Comparison of ENCODE assay signal across 39 cellular contexts in genomic region chr2:88077076-88077475, GRCh38. TPM values are rescaled to one million over a fixed set of nuclear protein-coding genes. Genes with fewer than 3 reads are reported as not detected.
DNase-seq lines count a peak whose midpoint lies in the region; ATAC-seq and TF ChIP-seq lines count a peak whose summit lies in the region.
"Had no signal": no experiment of that assay in that cellular context is flagged by ENCODE, and none has a peak within 500 bp of the region (broad histone marks: within the 10 kb centered on the region; RNA-seq: fewer than 3 reads in every experiment).

No MANE protein-coding gene starts in this region.

- peaks cover 6 to 9% of the 10 kb centered on the region in 2 experiments; a peak in 4 of 5 replicates for H3K9me3 Mint-ChIP-seq in H9
- H3K9me3 Mint-ChIP-seq: activated CD8-positive, alpha-beta T cell treated with anti-CD3 and anti-CD28 coated beads for 36 hours; activated T-helper 2 cell treated with anti-CD3 and anti-CD28 coated beads, Interferon-gamma antibody, Interleukin-2, Interleukin-4, amounts not matched to agents 10 μg/mL and 5 μg/mL and 100 μg/mL, durations not matched to agents 14 hours and 24 hours and 36 hours; stimulated activated effector memory CD8-positive, alpha-beta T cell treated with anti-CD3 and anti-CD28 coated beads, Interleukin-12 subunit alpha, Interleukin-12 subunit beta, amount 100 ng/mL, for 72 hours; T-helper 1 cell treated with Interleukin-12 subunit alpha and Interleukin-12 subunit beta and Interleukin-4 antibody, amounts not matched to agents 30 μg/mL and 1 μg/mL, for 36 hours had no signal

- H3K23ac ChIP-seq in H9 (ENCODE audit: insufficient read length, low read depth, low read length), result no peak overlapping the region

- H3K4me1 ChIP-seq in H9 (ENCODE audit: insufficient read depth, low read length), result no peaks in the 10 kb centered on the region
- H3K4me1 ChIP-seq in psoas muscle, result peaks cover 48% of the 10 kb centered on the region
- H3K4me1 ChIP-seq: BLaER1 treated with 17β-estradiol and CSF1 and Interleukin-3, amounts not matched to agents 10 nM and 100 nM had no signal

- H3K27ac ChIP-seq in H9 (ENCODE audit: insufficient read length, low read depth, low read length) (no peak overlapping the region), psoas muscle (peak overlapping the region; percentile 70)
- H3K27ac ChIP-seq: BLaER1 treated with 17β-estradiol and CSF1 and Interleukin-3, amounts not matched to agents 10 nM and 100 nM; hepatocyte; PC-9; upper lobe of left lung had no signal

- no peak overlapping the region for H4K91ac ChIP-seq in H9 (ENCODE audit: insufficient read length, low read depth, low read length)

- H3K4me2 ChIP-seq in H9 (ENCODE audit: insufficient read depth, insufficient read length, low read length), result no peak overlapping the region
- H3K4me2 ChIP-seq: BLaER1 treated with 17β-estradiol and CSF1 and Interleukin-3, amounts not matched to agents 10 nM and 100 nM; hepatocyte; PC-9 had no signal

- no peak overlapping the region for H3K9ac ChIP-seq in H9 (ENCODE audit: extremely low read depth, insufficient read length, low read length)
- H3K9ac ChIP-seq: BLaER1 treated with 17β-estradiol and CSF1 and Interleukin-3, amounts not matched to agents 10 nM and 100 nM had no signal

- no peak overlapping the region for H3K4me3 ChIP-seq in psoas muscle
- H3K4me3 ChIP-seq: BLaER1 treated with 17β-estradiol and CSF1 and Interleukin-3, amounts not matched to agents 10 nM and 100 nM; hepatocyte; MG63; PC-9; upper lobe of left lung had no signal

- no peak for DNase-seq in H9
- peak; percentile 77 for DNase-seq in SK-N-DZ (ENCODE audit: low spot score)
- DNase-seq in left cardiac atrium, result no peak
- DNase-seq in psoas muscle, result no peak
- no peak for DNase-seq in activated gamma-delta T cell (lab: John Stamatoyannopoulos, UW)
- no peak for DNase-seq in OCI-M1 (lab: John Stamatoyannopoulos, UW)
- DNase-seq: activated CD4-positive, CD25-positive, alpha-beta regulatory T cell treated with anti-CD3 and anti-CD28 coated beads, Interleukin-2, amount 50 U/mL, for 72 hours; activated CD8-positive, alpha-beta T cell treated with anti-CD3 and anti-CD28 coated beads for 36 hours; aorta; caudate nucleus; COR-L47; cortex of kidney; DMS79; endodermal cell; foreskin fibroblast; GDM1; HCEC 1CT; KG1; MG63; naive thymus-derived CD8-positive, alpha-beta T cell; NCI-H1436; NCI-H2107; NCI-H446; NK-92 treated with Interleukin-12 subunit alpha and Interleukin-12 subunit beta, amount 100 ng/mL, for 24 hours; PC-9; retina; stimulated activated CD4-positive, alpha-beta T cell treated with anti-CD3 and anti-CD28 coated beads, Interleukin-4, amount 100 ng/mL, for 24 hours had no signal

- ATAC-seq in left cardiac atrium, result peak; percentile 81 to 85
- peak; percentile 65 to 77 (median 74) for ATAC-seq in psoas muscle
- ATAC-seq in GM18870 (IDR thresholded peaks at IDR 0.05; ENCODE audit: unreplicated experiment), result no peak
- ATAC-seq: activated CD8-positive, alpha-beta T cell treated with anti-CD3 and anti-CD28 coated beads for 36 hours; esophagus mucosa; left lobe of liver; naive thymus-derived CD8-positive, alpha-beta T cell; stimulated activated effector memory CD8-positive, alpha-beta T cell treated with anti-CD3 and anti-CD28 coated beads, Interleukin-12 subunit alpha, Interleukin-12 subunit beta, amount 100 ng/mL, for 72 hours had no signal

- no peak overlapping the region for H3K4me3 Mint-ChIP-seq in H9
- H3K4me3 Mint-ChIP-seq: activated CD8-positive, alpha-beta T cell treated with anti-CD3 and anti-CD28 coated beads for 36 hours; activated naive CD8-positive, alpha-beta T cell; endodermal cell; naive thymus-derived CD8-positive, alpha-beta T cell; stimulated activated effector memory CD8-positive, alpha-beta T cell treated with anti-CD3 and anti-CD28 coated beads, Interleukin-12 subunit alpha, Interleukin-12 subunit beta, amount 100 ng/mL, for 72 hours; T-helper 1 cell treated with Interleukin-12 subunit alpha and Interleukin-12 subunit beta and Interleukin-4 antibody, amounts not matched to agents 30 μg/mL and 1 μg/mL, for 36 hours had no signal

- peak overlapping the region; percentile 82 for H3K14ac ChIP-seq in H9 (ENCODE audit: insufficient read depth, low read length)

- H3K18ac ChIP-seq in H9 (ENCODE audit: insufficient read length, low read depth, low read length), result peak overlapping the region; percentile 41

- H2AFZ ChIP-seq in H9 (ENCODE audit: low read length), result no peak overlapping the region
- H2AFZ ChIP-seq: hepatocyte, PC-9 had no signal

- no peak overlapping the region for H3T11ph ChIP-seq in H9 (ENCODE audit: low read length)

- H3K4me1 Mint-ChIP-seq in H9, result peaks cover 6 to 7% of the 10 kb centered on the region in 2 experiments
- H3K4me1 Mint-ChIP-seq: endodermal cell; stimulated activated effector memory CD8-positive, alpha-beta T cell treated with anti-CD3 and anti-CD28 coated beads, Interleukin-12 subunit alpha, Interleukin-12 subunit beta, amount 100 ng/mL, for 72 hours had no signal

- no peak overlapping the region for H2BK5ac ChIP-seq in H9 (ENCODE audit: insufficient read length, low read length)

- H3K56ac ChIP-seq in H9 (ENCODE audit: insufficient read length, low read depth, low read length), result no peak overlapping the region

- no peak overlapping the region for H2BK12ac ChIP-seq in H9 (ENCODE audit: insufficient read length, low read depth, low read length)

- H3K36me3 Mint-ChIP-seq in H9 (ENCODE audit: insufficient read depth in 1 of 3, low read depth in 3 of 3), result no peaks in the 10 kb centered on the region
- H3K36me3 Mint-ChIP-seq: activated naive CD8-positive, alpha-beta T cell; stimulated activated effector memory CD8-positive, alpha-beta T cell treated with anti-CD3 and anti-CD28 coated beads, Interleukin-12 subunit alpha, Interleukin-12 subunit beta, amount 100 ng/mL, for 72 hours had no signal

- H3K4ac ChIP-seq in H9 (ENCODE audit: low read depth, low read length), result no peak overlapping the region

- H3K9me3 ChIP-seq in H9 (ENCODE audit: control insufficient read depth, low read depth, low read length), result no peaks in the 10 kb centered on the region
- H3K9me3 ChIP-seq in psoas muscle, result no peaks in the 10 kb centered on the region
- H3K9me3 ChIP-seq: upper lobe of left lung had no signal

- H4K20me1 ChIP-seq in H9 (ENCODE audit: control insufficient read depth, insufficient read depth, insufficient read length), result no peaks in the 10 kb centered on the region
- H4K20me1 ChIP-seq: BLaER1 treated with 17β-estradiol and CSF1 and Interleukin-3, amounts not matched to agents 10 nM and 100 nM had no signal

- no peaks in the 10 kb centered on the region for H3K79me1 ChIP-seq in H9 (ENCODE audit: insufficient read depth, low read depth, low read length, poor library complexity, severe bottlenecking)

- H4K5ac ChIP-seq in H9 (ENCODE audit: insufficient read length, low read depth, low read length), result no peak overlapping the region

- H2BK120ac ChIP-seq in H9 (ENCODE audit: low read depth, low read length, poor library complexity, severe bottlenecking), result no peak overlapping the region

- intact Hi-C loops in left cardiac atrium (cut with DNase I), result no loop called here
- intact Hi-C loops in psoas muscle (cut with DNase I), result no loop called here

- no peaks in the 10 kb centered on the region for H3K23me2 ChIP-seq in H9 (ENCODE audit: insufficient read length, low read depth, low read length, poor library complexity, severe bottlenecking)

- H2AK5ac ChIP-seq in H9 (ENCODE audit: insufficient read length, low read length), result no peak overlapping the region

- H2BK15ac ChIP-seq in H9 (ENCODE audit: low read depth, low read length), result no peak overlapping the region

- no peaks in the 10 kb centered on the region for H3K36me3 ChIP-seq in psoas muscle (ENCODE audit: insufficient read depth in 1 of 2, low read depth in 1 of 2)
- H3K36me3 ChIP-seq: BLaER1 treated with 17β-estradiol and CSF1 and Interleukin-3, amounts not matched to agents 10 nM and 100 nM; MG63; upper lobe of left lung had no signal

- no peaks in the 10 kb centered on the region for H3K79me2 ChIP-seq in H9 (ENCODE audit: insufficient read depth, low read length)
- H3K79me2 ChIP-seq: hepatocyte had no signal

- H3K27ac Mint-ChIP-seq in H9, result no peak overlapping the region
- H3K27ac Mint-ChIP-seq: activated CD8-positive, alpha-beta T cell treated with anti-CD3 and anti-CD28 coated beads for 36 hours; activated naive CD8-positive, alpha-beta T cell; activated T-helper 2 cell treated with anti-CD3 and anti-CD28 coated beads, Interferon-gamma antibody, Interleukin-2, Interleukin-4, amounts not matched to agents 10 μg/mL and 5 μg/mL and 100 μg/mL, durations not matched to agents 14 hours and 24 hours and 36 hours; endodermal cell; naive thymus-derived CD8-positive, alpha-beta T cell; stimulated activated effector memory CD8-positive, alpha-beta T cell treated with anti-CD3 and anti-CD28 coated beads, Interleukin-12 subunit alpha, Interleukin-12 subunit beta, amount 100 ng/mL, for 72 hours; T-helper 1 cell treated with Interleukin-12 subunit alpha and Interleukin-12 subunit beta and Interleukin-4 antibody, amounts not matched to agents 30 μg/mL and 1 μg/mL, for 36 hours had no signal

- H3K27me3 ChIP-seq in H9 (ENCODE audit: insufficient read depth, low read length), result no peaks in the 10 kb centered on the region
- no peaks in the 10 kb centered on the region for H3K27me3 ChIP-seq in psoas muscle (ENCODE audit: insufficient read depth in 3 of 3, low read length in 2 of 3)
- H3K27me3 ChIP-seq: BLaER1 treated with 17β-estradiol and CSF1 and Interleukin-3, amounts not matched to agents 10 nM and 100 nM; hepatocyte; MG63; upper lobe of left lung had no signal

- no peak overlapping the region for H2BK20ac ChIP-seq in H9 (ENCODE audit: low read depth, low read length, poor library complexity, severe bottlenecking)

- peak overlapping the region; percentile 64 for H4K8ac ChIP-seq in H9 (replicated peaks; ENCODE audit: insufficient read length, low read depth, low read length)

- H3K27me3 Mint-ChIP-seq in H9 (ENCODE audit: low read depth), result no peaks in the 10 kb centered on the region; the same call in 1 of the 2 replicates
- H3K27me3 Mint-ChIP-seq: activated CD8-positive, alpha-beta T cell treated with anti-CD3 and anti-CD28 coated beads for 36 hours; activated naive CD8-positive, alpha-beta T cell had no signal

- TF ChIP-seq CTCF in H9 (conservative IDR thresholded peaks at IDR 0.05), result no peak
- TF ChIP-seq CTCF in psoas muscle (IDR thresholded peaks at IDR 0.05), result no peak

- no CpG with 5 or more reads among the region's 8 CpGs for WGBS in H9 (ENCODE audit: extremely low coverage, insufficient read length, low lambda C conversion rate)
- 32 to 42% (median 34%) methylated on average over 8 of the region's 8 CpGs for WGBS in psoas muscle, 3 donors

RNA-seq across cellular contexts. Expression of gene SMYD1, which starts 9.5 kb away (rescaled TPM):
- total RNA-seq in H9 (2021) (0.04 TPM in 1 of 2 replicates, not detected in the other), left cardiac atrium (100 to 1,000 TPM; 116 to 138 TPM), psoas muscle (100 to 1,000 TPM; 143 to 325 (median 232) TPM)
- not detected in 2 replicates for polyA plus RNA-seq in SK-N-DZ (2014; cell fraction: cytosol; rRNA removed)
- polyA plus RNA-seq in SK-N-DZ (2014; cell fraction: nucleus; rRNA removed), result not detected in 2 replicates
- polyA plus RNA-seq in psoas muscle, result 100 to 1,000 TPM in 1 of 3 donors, 10 to 100 TPM in 1, 1 to 10 TPM in 1; 8.0 to 112 (median 57.2) TPM
- total RNA-seq: activated CD8-positive, alpha-beta T cell treated with anti-CD3 and anti-CD28 coated beads for 36 hours; activated T-helper 2 cell treated with anti-CD3 and anti-CD28 coated beads, Interferon-gamma antibody, Interleukin-2, Interleukin-4, amounts not matched to agents 10 μg/mL and 5 μg/mL and 100 μg/mL, durations not matched to agents 14 hours and 24 hours and 36 hours; aorta; endodermal cell; esophagus mucosa; hepatocyte; left lobe of liver; mesenteric fat pad; naive thymus-derived CD8-positive, alpha-beta T cell; osteoblast; PC-9; upper lobe of left lung had no signal
- polyA plus RNA-seq: naive thymus-derived CD8-positive, alpha-beta T cell had no signal

RNA-seq across cellular contexts. Expression of gene KRCC1, which starts 21.5 kb away (rescaled TPM):
- total RNA-seq in H9 (2021) (7.1 and 8.2 TPM in 2 replicates), left cardiac atrium (10 to 100 TPM; 20.5 to 21.5 TPM), psoas muscle (10 to 100 TPM; 10.8 to 24.1 (median 18.7) TPM)
- polyA plus RNA-seq in SK-N-DZ (2014; cell fraction: cytosol; rRNA removed), result 11.0 and 12.2 TPM in 2 replicates
- 10.0 and 10.6 TPM in 2 replicates for polyA plus RNA-seq in SK-N-DZ (2014; cell fraction: nucleus; rRNA removed)
- 10 to 100 TPM; 19.1 to 44.4 (median 20.1) TPM for polyA plus RNA-seq in psoas muscle

RNA-seq across cellular contexts. Expression of gene FABP1, which starts 50.8 kb away (rescaled TPM):
- not detected in 2 replicates for total RNA-seq in H9 (2021)
- not detected in 2 replicates for polyA plus RNA-seq in SK-N-DZ (2014; cell fraction: cytosol; rRNA removed)
- not detected in 2 replicates for polyA plus RNA-seq in SK-N-DZ (2014; cell fraction: nucleus; rRNA removed)
- not detected for total RNA-seq in left cardiac atrium
- total RNA-seq in psoas muscle, result under 1 TPM in 3 of 4 donors, not detected in 1; 0.52 to 0.89 (median 0.65) TPM
- polyA plus RNA-seq in psoas muscle, result 1 to 10 TPM in 2 of 3 donors, not detected in 1; 1.6 to 4.5 TPM
- total RNA-seq: activated CD8-positive, alpha-beta T cell treated with anti-CD3 and anti-CD28 coated beads for 36 hours; activated T-helper 2 cell treated with anti-CD3 and anti-CD28 coated beads, Interferon-gamma antibody, Interleukin-2, Interleukin-4, amounts not matched to agents 10 μg/mL and 5 μg/mL and 100 μg/mL, durations not matched to agents 14 hours and 24 hours and 36 hours; aorta; endodermal cell; esophagus mucosa; naive thymus-derived CD8-positive, alpha-beta T cell; osteoblast; PC-9 had no signal
- polyA plus RNA-seq: naive thymus-derived CD8-positive, alpha-beta T cell had no signal

Comparison
In these comparisons a context has a peak if more than half of its experiments do, and no peak if none do; other contexts are left out.
1. RNA of gene SMYD1, which starts 9.5 kb away (total RNA-seq): 143 to 325 TPM in psoas muscle and 116 to 138 TPM in left cardiac atrium; 0.04 TPM in H9; every median in the first group is over 100 times any median in the second.